ENCODE assay signal across 32 cellular contexts in the genomic region with DNA sequence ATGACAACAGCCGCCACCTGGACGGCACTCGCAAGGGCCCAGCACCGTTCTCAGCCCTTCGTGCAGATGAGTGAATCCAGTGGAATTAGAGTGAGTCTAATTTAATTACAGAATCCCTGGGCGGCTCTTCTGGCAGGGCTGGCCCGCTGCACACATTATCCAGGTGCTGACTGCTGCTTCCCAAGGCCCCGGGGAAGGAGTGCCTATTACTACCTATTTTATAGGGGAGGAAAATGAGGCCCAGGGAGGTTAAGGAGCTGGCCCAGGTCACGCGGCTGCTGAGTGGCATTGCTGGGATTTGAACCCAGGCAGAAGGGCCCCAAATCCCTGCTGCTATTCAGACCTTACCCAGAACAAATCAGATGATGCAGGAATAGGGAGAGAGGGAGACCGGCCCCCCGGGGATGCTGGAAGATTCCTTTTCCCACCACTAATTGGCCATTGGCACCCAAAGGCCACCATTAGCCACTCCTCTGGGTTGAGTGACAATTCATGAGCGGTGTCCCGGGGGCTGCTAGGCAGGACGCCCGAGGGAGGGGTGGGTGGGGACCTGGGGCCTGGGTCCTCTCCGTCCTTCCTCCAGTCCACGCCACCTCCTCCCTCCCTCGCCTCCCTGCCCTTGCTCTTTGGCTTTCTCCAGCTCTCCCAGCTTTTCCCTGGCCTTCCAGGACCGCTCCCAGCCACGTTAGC. TPM values are rescaled to one million over a fixed set of nuclear protein-coding genes. Genes with fewer than 3 reads are reported as not detected.
"Had no signal": no experiment of that assay in that cellular context is flagged by ENCODE, and none has a peak within 500 bp of the region (broad histone marks: within the 10 kb centered on the region; RNA-seq: fewer than 3 reads in every experiment).

No MANE protein-coding gene starts in this region.

- H3K4me1 ChIP-seq: esophagus muscularis mucosa, heart left ventricle, lower lobe of right lung, right lobe of liver had no signal

- H3K4me3 Mint-ChIP-seq: activated CD4-positive, alpha-beta T cell treated with anti-CD3 and anti-CD28 coated beads for 36 hours; activated CD8-positive, alpha-beta memory T cell treated with anti-CD3 and anti-CD28 coated beads, Interleukin-2, amount 10 ng/mL, durations not matched to agents 7 days and 5 days; activated CD8-positive, alpha-beta T cell treated with anti-CD3 and anti-CD28 coated beads, Interleukin-2, amount 10 ng/mL, durations not matched to agents 7 days and 5 days; naive thymus-derived CD8-positive, alpha-beta T cell; stimulated activated naive CD8-positive, alpha-beta T cell treated with anti-CD3 and anti-CD28 coated beads, Interleukin-15, Interleukin-2, amounts not matched to agents 100 ng/mL and 50 ng/mL, for 24 hours had no signal

- H3K27ac ChIP-seq: esophagus muscularis mucosa, foreskin keratinocyte, heart left ventricle, lower lobe of right lung, neutrophil, right lobe of liver, thoracic aorta had no signal

- ATAC-seq: activated CD4-positive, alpha-beta T cell treated with anti-CD3 and anti-CD28 coated beads for 36 hours; activated CD8-positive, alpha-beta memory T cell treated with anti-CD3 and anti-CD28 coated beads, Interleukin-2, amount 10 ng/mL, durations not matched to agents 7 days and 5 days; activated CD8-positive, alpha-beta T cell treated with anti-CD3 and anti-CD28 coated beads, Interleukin-2, amount 10 ng/mL, durations not matched to agents 7 days and 5 days; activated naive CD4-positive, alpha-beta T cell treated with anti-CD3 and anti-CD28 coated beads, Interleukin-2, amount 50 U/mL, for 72 hours; foreskin keratinocyte; heart left ventricle; left lobe of liver; lower lobe of right lung; naive thymus-derived CD8-positive, alpha-beta T cell; right lobe of liver had no signal

- H3K36me3 ChIP-seq: esophagus muscularis mucosa, heart left ventricle, lower lobe of right lung, neutrophil, right lobe of liver, thoracic aorta had no signal

- H3K4me3 ChIP-seq: esophagus muscularis mucosa, heart left ventricle, lower lobe of right lung, right lobe of liver, thoracic aorta had no signal

- H3K27me3 ChIP-seq: right lobe of liver had no signal

- DNase-seq: activated CD4-positive, alpha-beta T cell treated with anti-CD3 and anti-CD28 coated beads for 36 hours; activated CD4-positive, CD25-positive, alpha-beta regulatory T cell; activated CD8-positive, alpha-beta memory T cell treated with anti-CD3 and anti-CD28 coated beads, Interleukin-2, amount 10 ng/mL, durations not matched to agents 7 days and 5 days; activated CD8-positive, alpha-beta T cell treated with anti-CD3 and anti-CD28 coated beads, Interleukin-2, amount 10 ng/mL, durations not matched to agents 7 days and 5 days; activated naive CD4-positive, alpha-beta T cell; activated T-cell treated with anti-CD3 and anti-CD28 coated beads, Interleukin-2, amount 50 U/mL, for 48 hours; anterior cingulate cortex; dermis blood vessel endothelial cell; effector CD4-positive, alpha-beta T cell; foreskin keratinocyte; heart left ventricle; hypothalamus; lower lobe of right lung; mesenchymal stem cell; naive thymus-derived CD8-positive, alpha-beta T cell; right lobe of liver; stimulated activated CD4-positive, alpha-beta T cell treated with anti-CD3 and anti-CD28 coated beads, Interleukin-2, amount 100 ng/mL, for 48 hours; trophoblast cell had no signal

- H3K27ac Mint-ChIP-seq: activated CD4-positive, alpha-beta T cell treated with anti-CD3 and anti-CD28 coated beads for 36 hours; activated CD8-positive, alpha-beta memory T cell treated with anti-CD3 and anti-CD28 coated beads, Interleukin-2, amount 10 ng/mL, durations not matched to agents 7 days and 5 days; activated CD8-positive, alpha-beta T cell treated with anti-CD3 and anti-CD28 coated beads, Interleukin-2, amount 10 ng/mL, durations not matched to agents 7 days and 5 days; activated naive CD4-positive, alpha-beta T cell treated with anti-CD3 and anti-CD28 coated beads, Interleukin-2, amount 50 U/mL, for 72 hours; naive thymus-derived CD8-positive, alpha-beta T cell; stimulated activated naive CD8-positive, alpha-beta T cell treated with anti-CD3 and anti-CD28 coated beads, Interleukin-15, Interleukin-2, amounts not matched to agents 100 ng/mL and 50 ng/mL, for 24 hours had no signal

- H3K27me3 Mint-ChIP-seq: stimulated activated naive CD8-positive, alpha-beta T cell treated with anti-CD3 and anti-CD28 coated beads, Interleukin-15, Interleukin-2, amounts not matched to agents 100 ng/mL and 50 ng/mL, for 24 hours had no signal

- FAIRE-seq: colon, urothelium cell line had no signal

- H3K36me3 Mint-ChIP-seq: activated CD8-positive, alpha-beta memory T cell treated with anti-CD3 and anti-CD28 coated beads, Interleukin-2, amount 10 ng/mL, durations not matched to agents 7 days and 5 days; activated naive CD4-positive, alpha-beta T cell treated with anti-CD3 and anti-CD28 coated beads, Interleukin-2, amount 50 U/mL, for 72 hours; naive thymus-derived CD8-positive, alpha-beta T cell had no signal

- H3K9me3 Mint-ChIP-seq: activated naive CD4-positive, alpha-beta T cell treated with anti-CD3 and anti-CD28 coated beads, Interleukin-2, amount 50 U/mL, for 72 hours; naive thymus-derived CD8-positive, alpha-beta T cell; stimulated activated naive CD8-positive, alpha-beta T cell treated with anti-CD3 and anti-CD28 coated beads, Interleukin-15, Interleukin-2, amounts not matched to agents 100 ng/mL and 50 ng/mL, for 24 hours had no signal

- H3K9me3 ChIP-seq: esophagus muscularis mucosa, heart left ventricle, lower lobe of right lung, neutrophil, right lobe of liver, thoracic aorta had no signal

- H3K4me1 Mint-ChIP-seq: activated CD4-positive, alpha-beta T cell treated with anti-CD3 and anti-CD28 coated beads for 36 hours; activated CD8-positive, alpha-beta memory T cell treated with anti-CD3 and anti-CD28 coated beads, Interleukin-2, amount 10 ng/mL, durations not matched to agents 7 days and 5 days had no signal

RNA-seq across cellular contexts. Expression of gene QRFP, which starts 10.3 kb away (rescaled TPM):
- total RNA-seq: activated CD4-positive, alpha-beta T cell treated with anti-CD3 and anti-CD28 coated beads for 36 hours; activated CD8-positive, alpha-beta memory T cell treated with anti-CD3 and anti-CD28 coated beads, Interleukin-2, amount 10 ng/mL, durations not matched to agents 7 days and 5 days; activated CD8-positive, alpha-beta T cell treated with anti-CD3 and anti-CD28 coated beads, Interleukin-2, amount 10 ng/mL, durations not matched to agents 7 days and 5 days; activated naive CD4-positive, alpha-beta T cell treated with anti-CD3 and anti-CD28 coated beads, Interleukin-2, amount 50 U/mL, for 72 hours; dermis blood vessel endothelial cell; esophagus muscularis mucosa; foreskin keratinocyte; heart left ventricle; kidney epithelial cell; left lobe of liver; lower lobe of right lung; naive thymus-derived CD8-positive, alpha-beta T cell; osteocyte; posterior vena cava; renal cortical epithelial cell; skeletal muscle tissue; subcutaneous adipose tissue; thoracic aorta had no signal
- polyA plus RNA-seq: foreskin keratinocyte; heart left ventricle; naive thymus-derived CD8-positive, alpha-beta T cell had no signal

RNA-seq across cellular contexts. Expression of gene FIBCD1, which starts 32.2 kb away (rescaled TPM):
- total RNA-seq: activated CD4-positive, alpha-beta T cell treated with anti-CD3 and anti-CD28 coated beads for 36 hours; activated CD8-positive, alpha-beta memory T cell treated with anti-CD3 and anti-CD28 coated beads, Interleukin-2, amount 10 ng/mL, durations not matched to agents 7 days and 5 days; activated CD8-positive, alpha-beta T cell treated with anti-CD3 and anti-CD28 coated beads, Interleukin-2, amount 10 ng/mL, durations not matched to agents 7 days and 5 days; activated naive CD4-positive, alpha-beta T cell treated with anti-CD3 and anti-CD28 coated beads, Interleukin-2, amount 50 U/mL, for 72 hours; left lobe of liver; naive thymus-derived CD8-positive, alpha-beta T cell; right lobe of liver; skeletal muscle tissue; thoracic aorta had no signal
- polyA plus RNA-seq: naive thymus-derived CD8-positive, alpha-beta T cell had no signal
